2 cellular contexts compared by ENCODE assay signal in genomic region chr6:116410945-116411623, GRCh38.
TF ChIP-seq lines count a peak whose summit lies in the region.

No MANE protein-coding gene starts in this region.

TF ChIP-seq in WTC11, 78 proteins besides CTCF, POLR2A, EP300 and RAD21 (continued from another document):
- TF ChIP-seq E2F1 (CRISPR knock-in tag; IDR thresholded peaks at IDR 0.05) (no peak), HMGXB4 (CRISPR knock-in tag; IDR thresholded peaks at IDR 0.05) (no peak), NR1H2 (CRISPR knock-in tag; IDR thresholded peaks at IDR 0.05) (no peak), ELF4 (CRISPR knock-in tag; IDR thresholded peaks at IDR 0.05; ENCODE audit: low read depth) (no peak), ZNF121 (CRISPR knock-in tag; IDR thresholded peaks at IDR 0.05) (no peak), ZMAT4 (CRISPR knock-in tag; IDR thresholded peaks at IDR 0.05) (no peak), ZNF425 (CRISPR knock-in tag; conservative IDR thresholded peaks at IDR 0.05) (no peak), SMAD4 (CRISPR knock-in tag; IDR thresholded peaks at IDR 0.05) (no peak), ZNF263 (CRISPR knock-in tag; IDR thresholded peaks at IDR 0.05; ENCODE audit: low read depth) (no peak), NFYB (CRISPR knock-in tag; conservative IDR thresholded peaks at IDR 0.05; ENCODE audit: low read depth) (no peak), ZNF671 (CRISPR knock-in tag; IDR thresholded peaks at IDR 0.05) (no peak)

TF ChIP-seq in GM23338, 12 proteins besides CTCF, POLR2A, EP300 and RAD21 (continued from another document):
- no peak for TF ChIP-seq ZNF462 (CRISPR knock-in tag; IDR thresholded peaks at IDR 0.05)
- no peak for TF ChIP-seq CREB1 (CRISPR knock-in tag; IDR thresholded peaks at IDR 0.05; ENCODE audit: low read depth)
- no peak for TF ChIP-seq EZH2 (IDR thresholded peaks at IDR 0.05; ENCODE audit: low read depth, unreplicated experiment)
- TF ChIP-seq REST (IDR thresholded peaks at IDR 0.05; ENCODE audit: unreplicated experiment), result no peak
TF ChIP-seq in GM23338: peak in this region for 0.
